29 cellular contexts compared by ENCODE assay signal in the genomic region with DNA sequence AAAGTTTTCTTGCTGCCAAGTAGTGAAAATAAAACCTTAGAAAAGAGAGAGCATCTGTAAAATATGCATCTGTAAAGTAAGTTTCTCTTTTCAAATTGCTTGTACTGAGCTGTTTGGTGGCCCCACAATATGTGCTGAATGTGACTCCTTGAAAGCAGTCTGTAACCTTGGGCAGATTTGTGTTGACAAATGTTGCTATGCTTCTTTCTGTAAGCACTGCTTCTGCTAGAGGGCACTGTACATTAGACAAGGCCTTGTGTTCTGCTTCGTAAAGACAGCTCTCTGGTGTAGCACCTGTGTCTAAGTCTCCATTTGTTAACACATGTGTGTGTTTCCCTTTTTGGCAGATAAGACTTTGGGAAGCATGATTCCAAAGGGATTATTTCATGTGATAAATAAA. TPM values are rescaled to one million over a fixed set of nuclear protein-coding genes. Genes with fewer than 3 reads are reported as not detected.
DNase-seq lines count a peak whose midpoint lies in the region; ATAC-seq and TF ChIP-seq lines count a peak whose summit lies in the region.
"Had no signal": no experiment of that assay in that cellular context is flagged by ENCODE, and none has a peak within 500 bp of the region (broad histone marks: within the 10 kb centered on the region; RNA-seq: fewer than 3 reads in every experiment).

No MANE protein-coding gene starts in this region.

- ATAC-seq in Right ventricle myocardium inferior (peak; percentile 34), right cardiac atrium (no peak)
- ATAC-seq: A549; activated CD8-positive, alpha-beta T cell treated with anti-CD3 and anti-CD28 coated beads for 36 hours; activated naive CD4-positive, alpha-beta T cell treated with anti-CD3 and anti-CD28 coated beads, Interleukin-2, amount 50 U/mL, for 72 hours; CD8-positive, alpha-beta T cell; gastrocnemius medialis; natural killer cell had no signal

- no peaks in the 10 kb centered on the region for H3K4me1 ChIP-seq in right cardiac atrium (ENCODE audit: control insufficient read depth, insufficient read depth, low read length)
- peaks cover 63% of the 10 kb centered on the region for H3K4me1 ChIP-seq in KMS-11 (ENCODE audit: low read depth, poor library complexity, severe bottlenecking)
- H3K4me1 ChIP-seq in smooth muscle cell (ENCODE audit: low read depth), result no peaks in the 10 kb centered on the region
- H3K4me1 ChIP-seq in Karpas-422 (ENCODE audit: low read length), result no peaks in the 10 kb centered on the region
- H3K4me1 ChIP-seq: A549, esophagus squamous epithelium, gastrocnemius medialis, spleen had no signal

- H3K27ac ChIP-seq in right cardiac atrium (ENCODE audit: low read length) (no peak overlapping the region), KMS-11 (peak overlapping the region; percentile 84), smooth muscle cell (ENCODE audit: low read depth) (no peak overlapping the region), Karpas-422 (ENCODE audit: low read length) (no peak overlapping the region)
- H3K27ac ChIP-seq: A549, esophagus squamous epithelium, gastrocnemius medialis, SK-N-MC, spleen had no signal

- no peaks in the 10 kb centered on the region for H3F3A ChIP-seq in smooth muscle cell (ENCODE audit: low read depth)

- no peaks in the 10 kb centered on the region for H3K9me2 ChIP-seq in Karpas-422 (replicated peaks; ENCODE audit: insufficient read depth, low read length)

- H2AFZ ChIP-seq in KMS-11 (ENCODE audit: low read depth) (peak overlapping the region; percentile 57), smooth muscle cell (ENCODE audit: low read depth) (no peak overlapping the region), Karpas-422 (ENCODE audit: low read length) (no peak overlapping the region)

- H3K4me2 ChIP-seq in KMS-11 (peak overlapping the region; percentile 52), smooth muscle cell (no peak overlapping the region), Karpas-422 (ENCODE audit: low read depth, low read length, poor library complexity, severe bottlenecking) (no peak overlapping the region)
- H3K4me2 ChIP-seq: A549 had no signal

- H3K9ac ChIP-seq in KMS-11 (peak overlapping the region; percentile 18; the same call in 1 of the 2 replicates), smooth muscle cell (ENCODE audit: low read depth) (no peak overlapping the region), Karpas-422 (ENCODE audit: low read length) (no peak overlapping the region)

- WGBS in right cardiac atrium, result 64% methylated on average over 1 of the region's 1 CpG
- 38% methylated on average over 1 of the region's 1 CpG for WGBS in smooth muscle cell (ENCODE audit: low lambda C conversion rate)

- H3K79me2 ChIP-seq in KMS-11 (ENCODE audit: insufficient read depth, low read depth), result no peaks in the 10 kb centered on the region
- no peaks in the 10 kb centered on the region for H3K79me2 ChIP-seq in smooth muscle cell (ENCODE audit: low read depth)
- no peaks in the 10 kb centered on the region for H3K79me2 ChIP-seq in Karpas-422 (ENCODE audit: low read length)

- no peaks in the 10 kb centered on the region for H4K20me1 ChIP-seq in KMS-11 (ENCODE audit: insufficient read depth)
- H4K20me1 ChIP-seq in smooth muscle cell (ENCODE audit: low read depth), result no peaks in the 10 kb centered on the region
- no peaks in the 10 kb centered on the region for H4K20me1 ChIP-seq in Karpas-422 (ENCODE audit: insufficient read depth, low read depth, low read length)

- TF ChIP-seq CTCF in KMS-11 (conservative IDR thresholded peaks at IDR 0.05; ENCODE audit: low read depth, low read length), result no peak
- no peak for TF ChIP-seq CTCF in choroid plexus epithelial cell (conservative IDR thresholded peaks at IDR 0.05; ENCODE audit: low read depth, low read length)
- TF ChIP-seq CTCF in smooth muscle cell (IDR thresholded peaks at IDR 0.05; ENCODE audit: borderline replicate concordance, insufficient read depth, poor library complexity, severe bottlenecking), result no peak

- DNase-seq in Right ventricle myocardium inferior (ENCODE audit: missing footprints) (no peak), right cardiac atrium (no peak), choroid plexus epithelial cell (ENCODE audit: low read depth) (peak; percentile 4), renal cortical epithelial cell (ENCODE audit: low read depth) (peak; percentile 22), smooth muscle cell (lab: John Stamatoyannopoulos, UW; ENCODE audit: unreplicated experiment) (no peak), Karpas-422 (no peak)
- no peak for DNase-seq in activated CD4-positive, CD25-positive, alpha-beta regulatory T cell treated with anti-CD3 and anti-CD28 coated beads, Interleukin-2, amount 50 U/mL, for 72 hours
- DNase-seq: activated CD8-positive, alpha-beta T cell treated with anti-CD3 and anti-CD28 coated beads for 36 hours; aorta; caudate nucleus; CD8-positive, alpha-beta T cell; dermis blood vessel endothelial cell; DMS 273 treated with DMSO at 0.1 percent for 48 hours; esophagus squamous epithelium; gastrocnemius medialis; H7; hippocampal formation; immature natural killer cell; natural killer cell; NCI-H1048; NCI-H1694 treated with DMSO at 0.1 percent for 48 hours; NCI-H524 treated with DMSO at 0.1 percent for 48 hours; RPMI8226; spleen; trophoblast cell had no signal

- intact Hi-C loops in Right ventricle myocardium inferior (cut with DNase I) (no loop called here), right cardiac atrium (cut with DNase I) (no loop called here)

- H3K27me3 ChIP-seq in right cardiac atrium (ENCODE audit: control insufficient read depth, insufficient read depth) (no peaks in the 10 kb centered on the region), KMS-11 (ENCODE audit: insufficient read depth, low read depth) (no peaks in the 10 kb centered on the region), smooth muscle cell (ENCODE audit: low read depth) (no peaks in the 10 kb centered on the region), Karpas-422 (ENCODE audit: low read length) (no peaks in the 10 kb centered on the region)
- H3K27me3 ChIP-seq: esophagus squamous epithelium, spleen had no signal

- H3K4me3 ChIP-seq in right cardiac atrium (ENCODE audit: low read length) (no peak overlapping the region), KMS-11 (IDR thresholded peaks at IDR 0.05; ENCODE audit: insufficient read depth, low read depth, low read length) (no peak overlapping the region), choroid plexus epithelial cell (ENCODE audit: low read depth, low read length) (no peak overlapping the region), smooth muscle cell (no peak overlapping the region), Karpas-422 (ENCODE audit: low read length) (no peak overlapping the region)
- H3K4me3 ChIP-seq: A549, esophagus squamous epithelium, gastrocnemius medialis, SK-N-MC, spleen had no signal

- no peaks in the 10 kb centered on the region for H3K9me3 ChIP-seq in right cardiac atrium (ENCODE audit: control insufficient read depth, low read length)
- no peaks in the 10 kb centered on the region for H3K9me3 ChIP-seq in smooth muscle cell (replicated peaks; ENCODE audit: low read depth)
- no peaks in the 10 kb centered on the region for H3K9me3 ChIP-seq in Karpas-422 (ENCODE audit: low read length)
- H3K9me3 ChIP-seq: A549, esophagus squamous epithelium, gastrocnemius medialis, spleen had no signal

- H3K36me3 ChIP-seq in KMS-11 (ENCODE audit: insufficient read depth) (no peaks in the 10 kb centered on the region), smooth muscle cell (ENCODE audit: low read depth) (no peaks in the 10 kb centered on the region), Karpas-422 (ENCODE audit: insufficient read depth, low read length) (no peaks in the 10 kb centered on the region)
- H3K36me3 ChIP-seq: esophagus squamous epithelium, gastrocnemius medialis, spleen had no signal

RNA-seq across cellular contexts. Expression of a gene that starts 56.6 kb away (rescaled TPM):
- total RNA-seq in Right ventricle myocardium inferior, result 2.1 TPM
- total RNA-seq in right cardiac atrium, result under 1 TPM; 0.29 to 0.91 (median 0.67) TPM
- 0.14 TPM for polyA plus RNA-seq in right cardiac atrium
- total RNA-seq in renal cortical epithelial cell, result 16.1 and 39.2 TPM in 2 replicates
- total RNA-seq in smooth muscle cell, result 1.8 and 4.0 TPM in 2 replicates
- 0.55 and 1.7 TPM in 2 replicates for polyA plus RNA-seq in smooth muscle cell
- not detected in 2 replicates for total RNA-seq in Karpas-422 (2014; rRNA removed; shearing (Covaris generic); ENCODE audit: low replicate concordance)
- total RNA-seq: activated CD8-positive, alpha-beta T cell treated with anti-CD3 and anti-CD28 coated beads for 36 hours; activated naive CD4-positive, alpha-beta T cell treated with anti-CD3 and anti-CD28 coated beads, Interleukin-2, amount 50 U/mL, for 72 hours; CD8-positive, alpha-beta T cell; natural killer cell had no signal
- polyA plus RNA-seq: A549, immature natural killer cell had no signal

Comparison
In these comparisons a context has a peak if more than half of its experiments do, and no peak if none do; other contexts are left out.
1. DNase-seq: peak in choroid plexus epithelial cell (single experiment) and renal cortical epithelial cell (single experiment); none in Right ventricle myocardium inferior (single experiment), right cardiac atrium (0 of 3), activated CD4-positive, CD25-positive, alpha-beta regulatory T cell treated with anti-CD3 and anti-CD28 coated beads, Interleukin-2, amount 50 U/mL, for 72 hours (single experiment), smooth muscle cell (single experiment) and Karpas-422 (single experiment).